ENCODE assay signal across 8 cellular contexts in the genomic region with DNA sequence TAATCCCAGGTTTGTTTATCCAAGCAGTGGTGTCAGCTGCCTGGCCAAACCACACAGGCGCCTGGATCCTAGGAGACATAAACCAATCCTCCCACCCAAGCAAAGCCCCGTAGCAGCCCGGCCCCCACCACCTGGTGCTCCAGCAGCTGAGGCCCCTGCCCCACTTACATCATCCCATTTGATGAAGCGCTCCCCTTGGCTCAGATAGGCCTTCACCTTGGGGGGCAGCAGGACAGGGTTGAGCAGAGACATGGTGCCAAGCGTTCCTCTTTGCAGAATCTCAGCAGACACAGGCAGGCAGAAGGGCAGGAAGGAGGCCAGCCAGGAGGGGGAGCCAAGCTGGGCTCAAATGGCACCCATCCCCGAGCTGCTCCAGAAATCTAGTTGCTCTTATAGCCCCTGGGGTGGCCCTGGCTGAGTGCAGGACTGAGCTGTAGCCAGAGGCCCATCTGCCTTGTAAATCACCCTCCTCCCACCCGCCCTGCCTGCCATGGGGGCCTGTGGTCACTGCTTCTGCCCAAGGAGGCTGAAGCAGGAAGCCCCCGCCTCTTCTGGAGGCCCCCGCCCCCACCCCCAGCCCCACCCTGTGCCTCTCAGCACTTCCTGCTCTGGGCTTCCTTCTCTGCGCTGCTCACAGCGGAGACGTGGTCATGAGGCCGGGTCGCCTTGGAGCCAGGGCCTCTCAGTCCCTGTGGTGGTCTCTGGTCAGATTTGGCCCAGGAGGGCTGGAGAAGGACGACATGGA. TPM values are rescaled to one million over a fixed set of nuclear protein-coding genes. Genes with fewer than 3 reads are reported as not detected.
DNase-seq lines count a peak whose midpoint lies in the region; ATAC-seq and TF ChIP-seq lines count a peak whose summit lies in the region.

A gene with protein sequence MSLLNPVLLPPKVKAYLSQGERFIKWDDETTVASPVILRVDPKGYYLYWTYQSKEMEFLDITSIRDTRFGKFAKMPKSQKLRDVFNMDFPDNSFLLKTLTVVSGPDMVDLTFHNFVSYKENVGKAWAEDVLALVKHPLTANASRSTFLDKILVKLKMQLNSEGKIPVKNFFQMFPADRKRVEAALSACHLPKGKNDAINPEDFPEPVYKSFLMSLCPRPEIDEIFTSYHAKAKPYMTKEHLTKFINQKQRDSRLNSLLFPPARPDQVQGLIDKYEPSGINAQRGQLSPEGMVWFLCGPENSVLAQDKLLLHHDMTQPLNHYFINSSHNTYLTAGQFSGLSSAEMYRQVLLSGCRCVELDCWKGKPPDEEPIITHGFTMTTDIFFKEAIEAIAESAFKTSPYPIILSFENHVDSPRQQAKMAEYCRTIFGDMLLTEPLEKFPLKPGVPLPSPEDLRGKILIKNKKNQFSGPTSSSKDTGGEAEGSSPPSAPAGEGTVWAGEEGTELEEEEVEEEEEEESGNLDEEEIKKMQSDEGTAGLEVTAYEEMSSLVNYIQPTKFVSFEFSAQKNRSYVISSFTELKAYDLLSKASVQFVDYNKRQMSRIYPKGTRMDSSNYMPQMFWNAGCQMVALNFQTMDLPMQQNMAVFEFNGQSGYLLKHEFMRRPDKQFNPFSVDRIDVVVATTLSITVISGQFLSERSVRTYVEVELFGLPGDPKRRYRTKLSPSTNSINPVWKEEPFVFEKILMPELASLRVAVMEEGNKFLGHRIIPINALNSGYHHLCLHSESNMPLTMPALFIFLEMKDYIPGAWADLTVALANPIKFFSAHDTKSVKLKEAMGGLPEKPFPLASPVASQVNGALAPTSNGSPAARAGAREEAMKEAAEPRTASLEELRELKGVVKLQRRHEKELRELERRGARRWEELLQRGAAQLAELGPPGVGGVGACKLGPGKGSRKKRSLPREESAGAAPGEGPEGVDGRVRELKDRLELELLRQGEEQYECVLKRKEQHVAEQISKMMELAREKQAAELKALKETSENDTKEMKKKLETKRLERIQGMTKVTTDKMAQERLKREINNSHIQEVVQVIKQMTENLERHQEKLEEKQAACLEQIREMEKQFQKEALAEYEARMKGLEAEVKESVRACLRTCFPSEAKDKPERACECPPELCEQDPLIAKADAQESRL (minus strand): TSS at position 515 of the 745 bp plus-strand sequence. CDS start 263 bp downstream, at position 252.

- peaks cover 0 to 24% (median 0%) of the 10 kb centered on the region in 4 donors for H3K4me1 ChIP-seq in transverse colon

- peaks cover 52% of the 10 kb centered on the region for H3K4me1 Mint-ChIP-seq in CD4-positive, alpha-beta T cell (ENCODE audit: low read depth)
- peaks cover 9% of the 10 kb centered on the region for H3K4me1 Mint-ChIP-seq in neural crest cell

- H3K4me3 ChIP-seq in transverse colon, result peak within 1 kb of the TSS in 3 of 4 donors; percentile 2 to 44 (median 7)

- intact Hi-C loops in CD4-positive, alpha-beta T cell (cut with DNase I, micrococcal nuclease), result loop anchor here in 1 of 2 experiments (1.0 to 2.0 kb wide), 3 partner anchors 15 to 33 kb away; a partner anchor contains a TSS
- intact Hi-C loops in transverse colon (cut with DNase I; ENCODE audit: low total_unique reads), result no loop called here

- no peaks in the 10 kb centered on the region for H3K9me3 Mint-ChIP-seq in CD4-positive, alpha-beta T cell
- H3K9me3 Mint-ChIP-seq in neural crest cell, result no peaks in the 10 kb centered on the region

- DNase-seq in CD4-positive, alpha-beta T cell, result peak; percentile 49 to 74 (median 66)
- DNase-seq in M059J (ENCODE audit: low read depth), result peak; percentile 22
- peak; percentile 63 to 66 for DNase-seq in activated CD4-positive, alpha-beta T cell treated with anti-CD3 and anti-CD28 coated beads for 4 hours
- peak; percentile 48 for DNase-seq in effector CD8-positive, alpha-beta T cell (lab: John Stamatoyannopoulos, UW)
- no peak for DNase-seq in neural crest cell (ENCODE audit: low read depth, low spot score)
- DNase-seq in transverse colon, result peak; percentile 55
- DNase-seq in NCI-H2081 treated with DMSO at 0.1 percent for 48 hours (lab: John Stamatoyannopoulos, UW), result no peak

- peak within 1 kb of the TSS; percentile 79 for H3K27ac ChIP-seq in CD4-positive, alpha-beta T cell (ENCODE audit: low read depth, low read length)
- peak within 1 kb of the TSS; percentile 65 to 84 (median 80) for H3K27ac ChIP-seq in transverse colon

- POLR2A ChIA-PET in CD4-positive, alpha-beta T cell (lab: Charles Lee), result interaction anchor here (0.6 to 4.6 kb wide), 30 partner anchors 10 to 525 kb away, joined by 3 to 65 read pairs (median 4); a partner anchor contains a TSS

- in situ Hi-C loops in transverse colon (cut with MboI; ENCODE audit: low pct_ligation_motif_present in 1 of 4, low pct_unique_long_range_greater_than_20kb in 1 of 4, low sequenced_read_pairs in 3 of 4), result loop anchor here in 1 of 4 donors (25.0 kb wide), 1 partner anchor 105 kb away; a partner anchor contains a TSS

- peak; percentile 46 for TF ChIP-seq POLR2A in transverse colon (IDR thresholded peaks at IDR 0.05)

- 42% methylated on average over 13 of the region's 15 CpGs; no CpG with 5 or more reads in 1 of the 2 donors for WGBS in transverse colon (ENCODE audit: low coverage in 1 of 2), 2 donors

- no peaks in the 10 kb centered on the region for H3K27me3 Mint-ChIP-seq in CD4-positive, alpha-beta T cell
- H3K27me3 Mint-ChIP-seq in neural crest cell (ENCODE audit: low read depth), result peaks cover 27% of the 10 kb centered on the region

- peak; percentile 44 for TF ChIP-seq CTCF in CD4-positive, alpha-beta T cell (IDR thresholded peaks at IDR 0.05)
- TF ChIP-seq CTCF in neural crest cell (conservative IDR thresholded peaks at IDR 0.05) (peak; percentile 24), transverse colon (IDR thresholded peaks at IDR 0.05) (peak in 2 of 5 experiments; percentile 9 to 23)

- peak; percentile 82 for ATAC-seq in CD4-positive, alpha-beta T cell (ENCODE audit: poor library complexity)
- peak; percentile 47 for ATAC-seq in GM19467 (IDR thresholded peaks at IDR 0.05; ENCODE audit: unreplicated experiment)

- H3K36me3 ChIP-seq in transverse colon, result no peaks in the 10 kb centered on the region

- H3K27ac Mint-ChIP-seq in CD4-positive, alpha-beta T cell, result peak within 1 kb of the TSS; percentile 95
- peak within 1 kb of the TSS; percentile 27 for H3K27ac Mint-ChIP-seq in neural crest cell (ENCODE audit: unreplicated experiment)

- H3K9me3 ChIP-seq in CD4-positive, alpha-beta T cell (ENCODE audit: control insufficient read depth, low read length), result no peaks in the 10 kb centered on the region
- H3K9me3 ChIP-seq in transverse colon, result no peaks in the 10 kb centered on the region

- H3K27me3 ChIP-seq in CD4-positive, alpha-beta T cell (ENCODE audit: control insufficient read depth, insufficient read depth, low read length), result no peaks in the 10 kb centered on the region
- H3K27me3 ChIP-seq in transverse colon, result no peaks in the 10 kb centered on the region

- CTCF ChIA-PET in CD4-positive, alpha-beta T cell (lab: Charles Lee), result interaction anchor here (0.7 to 6.4 kb wide), 14 partner anchors 10 to 268 kb away, joined by 3 to 55 read pairs (median 8); a partner anchor contains a TSS

- peak within 1 kb of the TSS; percentile 96 for H3K4me3 Mint-ChIP-seq in CD4-positive, alpha-beta T cell
- H3K4me3 Mint-ChIP-seq in neural crest cell, result no peak within 1 kb of the TSS

- TF ChIP-seq EP300 in transverse colon (IDR thresholded peaks at IDR 0.05; ENCODE audit: low read depth), result no peak

- H3K36me3 Mint-ChIP-seq in CD4-positive, alpha-beta T cell (ENCODE audit: low read depth), result peaks cover 42% of the 10 kb centered on the region
- no peaks in the 10 kb centered on the region for H3K36me3 Mint-ChIP-seq in neural crest cell (ENCODE audit: low read depth)

RNA-seq across cellular contexts. Expression of the gene that starts here (rescaled TPM):
- total RNA-seq in CD4-positive, alpha-beta T cell, result 100 to 1,000 TPM; 206 to 222 TPM
- not detected in 2 replicates for total RNA-seq in M059J (2014; rRNA removed; shearing (Covaris generic))
- total RNA-seq in neural crest cell (8.7 and 8.8 TPM in 2 replicates), transverse colon (100 to 1,000 TPM in 1 of 4 donors, 10 to 100 TPM in 2, 1 to 10 TPM in 1; 5.5 to 143 (median 12.0) TPM)

Comparison
In these comparisons a context has a peak if more than half of its experiments do, and no peak if none do; other contexts are left out.
1. Peak in DNase-seq in M059J; RNA of the gene not detected or under 1 TPM.
2. DNase-seq: peak in CD4-positive, alpha-beta T cell (10 of 10), activated CD4-positive, alpha-beta T cell treated with anti-CD3 and anti-CD28 coated beads for 4 hours (2 of 2), effector CD8-positive, alpha-beta T cell (single experiment) and transverse colon (single experiment); none in neural crest cell (single experiment) and NCI-H2081 treated with DMSO at 0.1 percent for 48 hours (single experiment).